Comparison of ENCODE assay signal across 11 cellular contexts in genomic region chr6:108651781-108652227, GRCh38.
DNase-seq lines count a peak whose midpoint lies in the region; ATAC-seq and TF ChIP-seq lines count a peak whose summit lies in the region.
"Had no signal": no experiment of that assay in that cellular context is flagged by ENCODE, and none has a peak within 500 bp of the region (broad histone marks: within the 10 kb centered on the region; RNA-seq: fewer than 3 reads in every experiment).

No MANE protein-coding gene starts in this region.

- no peak for ATAC-seq in HG02798 (IDR thresholded peaks at IDR 0.05; ENCODE audit: poor library complexity, unreplicated experiment)
- no peak for ATAC-seq in HG03457 (IDR thresholded peaks at IDR 0.05; ENCODE audit: unreplicated experiment)
- ATAC-seq: activated T-cell treated with anti-CD3 and anti-CD28 coated beads, Interleukin-2, amount 50 U/mL, for 72 hours had no signal

- in situ Hi-C loops in astrocyte of the spinal cord (cut with HindIII; ENCODE audit: low sequenced_read_pairs) = no loop called here

- H3K4me3 ChIP-seq in HFF-Myc (replicated peaks; ENCODE audit: low read depth, low read length) = no peak overlapping the region
- H3K4me3 ChIP-seq in astrocyte of the spinal cord (ENCODE audit: low read depth, low read length) = no peak overlapping the region
- no peak overlapping the region for H3K4me3 ChIP-seq in skin epidermis

- TF ChIP-seq CTCF in HFF-Myc (IDR thresholded peaks at IDR 0.05; ENCODE audit: low read depth, low read length, missing control alignments) (no peak), astrocyte of the spinal cord (IDR thresholded peaks at IDR 0.05; ENCODE audit: low read depth, low read length) (no peak)

- DNase-seq in HFF-Myc (ENCODE audit: extremely low read depth, low read depth) (peak; percentile 39), astrocyte of the spinal cord (ENCODE audit: low read depth, low spot score) (peak; percentile 80), hepatic stellate cell (ENCODE audit: low spot score) (peak; percentile 53), HuH-7 (ENCODE audit: low spot score) (no peak), HK-2 (ENCODE audit: unreplicated experiment) (no peak)
- DNase-seq: activated T-cell treated with anti-CD3 and anti-CD28 coated beads, Interleukin-2, amount 50 U/mL, for 72 hours; NCI-H1436 treated with DMSO at 0.1 percent for 48 hours; T-helper 1 cell had no signal

- H3K27ac ChIP-seq in skin epidermis = peak overlapping the region in 13 of 21 experiments; percentile 1 to 80 (median 53)

Comparison
In these comparisons a context has a peak if more than half of its experiments do, and no peak if none do; other contexts are left out.
1. DNase-seq: peak in HFF-Myc (single experiment), astrocyte of the spinal cord (single experiment) and hepatic stellate cell (single experiment); none in HuH-7 (single experiment) and HK-2 (single experiment).